In the genomic region with DNA sequence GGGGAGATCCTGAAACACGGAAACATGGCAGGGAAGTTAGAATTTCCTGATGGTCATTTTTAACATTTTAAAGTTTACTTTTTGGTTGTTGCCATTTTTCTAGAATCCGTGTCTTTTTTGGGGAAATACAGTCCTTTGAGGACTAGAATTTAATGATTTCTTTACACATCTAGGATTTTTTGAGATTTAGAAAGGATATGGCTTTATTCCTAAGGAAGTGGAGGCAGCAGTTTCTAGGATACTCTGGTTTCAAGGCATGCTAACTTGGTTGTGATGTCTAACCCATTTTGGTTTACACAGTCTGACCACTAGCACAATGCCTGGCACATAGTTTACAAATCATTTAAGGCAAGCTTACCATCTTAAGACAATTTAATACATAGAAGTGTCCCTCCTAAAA, we compare ENCODE assay signal across 8 cellular contexts. TPM values are rescaled to one million over a fixed set of nuclear protein-coding genes. Genes with fewer than 3 reads are reported as not detected.
DNase-seq lines count a peak whose midpoint lies in the region; TF ChIP-seq lines count a peak whose summit lies in the region.

No MANE protein-coding gene starts in this region.

- peaks cover 32% of the 10 kb centered on the region for H3K4me1 Mint-ChIP-seq in progenitor cell of endocrine pancreas (ENCODE audit: low read depth)

- no peaks in the 10 kb centered on the region for H3K27me3 ChIP-seq in SJCRH30
- H3K27me3 ChIP-seq in esophagus muscularis mucosa, result peaks cover 0 to 6% (median 0%) of the 10 kb centered on the region in 4 donors

- DNase-seq in SJCRH30, result no peak
- no peak for DNase-seq in esophagus muscularis mucosa (ENCODE audit: extremely low spot score)
- no peak for DNase-seq in progenitor cell of endocrine pancreas (ENCODE audit: low spot score, unreplicated experiment)
- no peak for DNase-seq in OCI-M1 (lab: John Stamatoyannopoulos, UW)
- no peak for DNase-seq in ACHN
- no peak for DNase-seq in stimulated activated naive CD4-positive, alpha-beta T cell (lab: John Stamatoyannopoulos, UW)
- no peak for DNase-seq in ecto neural progenitor cell (ENCODE audit: low spot score)

- H3K36me3 ChIP-seq in SJCRH30 (peaks cover 22% of the 10 kb centered on the region), esophagus muscularis mucosa (no peaks in the 10 kb centered on the region)

- H3K27ac ChIP-seq in SJCRH30 (peak overlapping the region; percentile 32; the same call in 1 of the 2 replicates), esophagus muscularis mucosa (replicated peaks in 1 of 4) (peak overlapping the region; percentile 99 to 100 (median 100))

- TF ChIP-seq CTCF in esophagus muscularis mucosa (IDR thresholded peaks at IDR 0.05) (no peak), progenitor cell of endocrine pancreas (IDR thresholded peaks at IDR 0.05; ENCODE audit: unreplicated experiment) (no peak)

- in situ Hi-C loops in ACHN (cut with HindIII; ENCODE audit: low pct_ligation_motif_present, low pct_unique_long_range_greater_than_20kb, low sequenced_read_pairs), result no loop called here

- H3K36me3 Mint-ChIP-seq in progenitor cell of endocrine pancreas (ENCODE audit: insufficient read depth), result peaks cover 2% of the 10 kb centered on the region

- no peak for TF ChIP-seq POLR2A in esophagus muscularis mucosa (IDR thresholded peaks at IDR 0.05; ENCODE audit: low read depth)

- H3K4me3 Mint-ChIP-seq in progenitor cell of endocrine pancreas (ENCODE audit: low read depth), result peak overlapping the region; percentile 82

- H3K9me3 ChIP-seq in SJCRH30 (replicated peaks), result no peaks in the 10 kb centered on the region
- no peaks in the 10 kb centered on the region for H3K9me3 ChIP-seq in esophagus muscularis mucosa

- H3K4me1 ChIP-seq in SJCRH30, result peaks cover 13% of the 10 kb centered on the region
- peaks cover 52 to 65% (median 64%) of the 10 kb centered on the region in 4 donors for H3K4me1 ChIP-seq in esophagus muscularis mucosa

- no peaks in the 10 kb centered on the region for H3K9me3 Mint-ChIP-seq in progenitor cell of endocrine pancreas (ENCODE audit: low read depth)

- no peaks in the 10 kb centered on the region for H3K27me3 Mint-ChIP-seq in progenitor cell of endocrine pancreas

- no peak for TF ChIP-seq EP300 in esophagus muscularis mucosa (IDR thresholded peaks at IDR 0.05)

- peak overlapping the region; percentile 92 for H3K27ac Mint-ChIP-seq in progenitor cell of endocrine pancreas

- intact Hi-C loops in esophagus muscularis mucosa (cut with DNase I), result no loop called here

- H3K4me3 ChIP-seq in GM08714 (ENCODE audit: low read length), result peak overlapping the region; percentile 99
- peak overlapping the region; percentile 99 for H3K4me3 ChIP-seq in SJCRH30
- peak overlapping the region; percentile 76 to 99 (median 94) for H3K4me3 ChIP-seq in esophagus muscularis mucosa

- WGBS in esophagus muscularis mucosa, result 5% methylated on average over 2 of the region's 2 CpGs

RNA-seq across cellular contexts. Expression of gene ZBTB2, which starts 1.1 kb away (rescaled TPM):
- total RNA-seq in SJCRH30 (2014; rRNA removed; shearing (Covaris generic)), result 27.1 and 31.4 TPM in 2 replicates
- 10 to 100 TPM in 3 of 4 donors, 1 to 10 TPM in 1; 7.1 to 16.3 (median 11.5) TPM for total RNA-seq in esophagus muscularis mucosa
- 14.4 and 15.2 TPM in 2 replicates for total RNA-seq in progenitor cell of endocrine pancreas

RNA-seq across cellular contexts. Expression of gene RMND1, which starts 59.5 kb away (rescaled TPM):
- 33.1 and 33.3 TPM in 2 replicates for total RNA-seq in SJCRH30 (2014; rRNA removed; shearing (Covaris generic))
- 10 to 100 TPM in 3 of 4 donors, 1 to 10 TPM in 1; 9.9 to 18.7 (median 12.1) TPM for total RNA-seq in esophagus muscularis mucosa
- 38.5 and 40.2 TPM in 2 replicates for total RNA-seq in progenitor cell of endocrine pancreas
